In genomic region chr15:54277834-54278233, GRCh38 we compare ENCODE assay signal across 24 cellular contexts.
"Had no signal": no experiment of that assay in that cellular context is flagged by ENCODE, and none has a peak within 500 bp of the region (broad histone marks: within the 10 kb centered on the region; RNA-seq: fewer than 3 reads in every experiment).

No MANE protein-coding gene starts in this region.

- H3K4me1 ChIP-seq: adrenal gland, esophagus squamous epithelium had no signal

- ATAC-seq: activated CD4-positive, CD25-positive, alpha-beta regulatory T cell treated with anti-CD3 and anti-CD28 coated beads, Interleukin-2, amount 50 U/mL, for 24 hours; activated CD8-positive, alpha-beta T cell treated with anti-CD3 and anti-CD28 coated beads for 36 hours; activated naive CD8-positive, alpha-beta T cell treated with anti-CD3 and anti-CD28 coated beads, Interleukin-2, amount 50 U/mL, for 24 hours; T-helper 17 cell had no signal

- H3K27ac ChIP-seq: adrenal gland, brain microvascular endothelial cell, epithelial cell of prostate, WERI-Rb-1 had no signal

- DNase-seq: activated B cell treated with CpG ODN at 0.5 μM for 24 hours; activated CD4-positive, alpha-beta T cell treated with anti-CD3 and anti-CD28 coated beads for 48 hours; activated CD4-positive, alpha-beta T cell treated with anti-CD3 and anti-CD28 coated beads, Interleukin-2, amount 50 U/mL, for 1 hour; activated CD4-positive, alpha-beta T cell treated with anti-CD3 and anti-CD28 coated beads, Interleukin-2, amount 50 U/mL, for 48 hours; activated CD8-positive, alpha-beta memory T cell treated with anti-CD3 and anti-CD28 coated beads for 24 hours; activated CD8-positive, alpha-beta T cell treated with anti-CD3 and anti-CD28 coated beads for 36 hours; activated effector memory CD4-positive, alpha-beta T cell treated with anti-CD3 and anti-CD28 coated beads, Interleukin-2, amount 50 U/mL, for 16 hours; activated naive CD4-positive, alpha-beta T cell treated with anti-CD3 and anti-CD28 coated beads for 36 hours; activated naive CD8-positive, alpha-beta T cell treated with anti-CD3 and anti-CD28 coated beads for 36 hours; activated naive CD8-positive, alpha-beta T cell treated with anti-CD3 and anti-CD28 coated beads, Interleukin-2, amount 50 U/mL, for 24 hours; activated T-cell treated with anti-CD3 and anti-CD28 coated beads, Interleukin-2, amount 50 U/mL, for 48 hours; adrenal gland; amygdala; brain microvascular endothelial cell; effector CD8-positive, alpha-beta T cell; esophagus squamous epithelium; foreskin melanocyte; head of caudate nucleus; T-helper 1 cell; T-helper 17 cell; T1000; WERI-Rb-1 had no signal

- H3K36me3 ChIP-seq: adrenal gland, brain microvascular endothelial cell, esophagus squamous epithelium, WERI-Rb-1 had no signal

- H3K9me3 ChIP-seq: esophagus squamous epithelium had no signal

- H3K27me3 ChIP-seq: adrenal gland, brain microvascular endothelial cell, esophagus squamous epithelium had no signal

- H3K4me3 ChIP-seq: adrenal gland, esophagus squamous epithelium had no signal
